8 cellular contexts compared by ENCODE assay signal in genomic region chr3:181709537-181710279, GRCh38. TPM values are rescaled to one million over a fixed set of nuclear protein-coding genes. Genes with fewer than 3 reads are reported as not detected.
A peak's percentile ranks its signal among the peaks of the same experiment; 100 is the strongest.
DNase-seq lines count a peak whose midpoint lies in the region; ATAC-seq and TF ChIP-seq lines count a peak whose summit lies in the region.

No MANE protein-coding gene starts in this region.

- H3K9me3 ChIP-seq in Panc1 (ENCODE audit: control insufficient read depth, insufficient read depth, low read depth, low read length): no peaks in the 10 kb centered on the region

- no peak overlapping the region for H3K27ac ChIP-seq in Panc1 (ENCODE audit: low read length)

- H3K4me3 ChIP-seq in Panc1 (ENCODE audit: low read depth in 2 of 2, low read length in 2 of 2): peak overlapping the region in 1 of 2 experiments; percentile 34; a peak in 2 of 4 replicates

- TF ChIP-seq CTCF in Panc1 (IDR thresholded peaks at IDR 0.05): peak; percentile 95

- peaks cover 40% of the 10 kb centered on the region for H3K27me3 ChIP-seq in Panc1 (ENCODE audit: control insufficient read depth, insufficient read depth, low read length)

- CTCF ChIA-PET in Panc1 (lab: Charles Lee): interaction anchor here (0.7 kb wide), 1 partner anchor 9 kb away, joined by 3 read pairs; no protein-coding TSS in a partner anchor

- BruUV-seq in Panc1 (replicated peaks; lab: Mats Ljungman, UMichigan): no TSS peak

- in situ Hi-C loops in Panc1 (cut with HindIII; ENCODE audit: low pct_unique_long_range_greater_than_20kb, low sequenced_read_pairs): no loop called here

- H3K4me1 ChIP-seq in Panc1 (ENCODE audit: control insufficient read depth, insufficient read depth, low read length): peaks cover 4% of the 10 kb centered on the region; the same call in 1 of the 2 replicates

- POLR2A ChIA-PET in Panc1 (lab: Charles Lee): no interaction called here

- intact Hi-C loops in Panc1 (cut with micrococcal nuclease; ENCODE audit: unreplicated experiment) (loop anchor here (1.0 to 10.0 kb wide), 5 partner anchors 185 to 974 kb away; no protein-coding TSS in a partner anchor), head of caudate nucleus (cut with DNase I) (loop anchor here (5.0 kb wide), 3 partner anchors 383 to 973 kb away; no protein-coding TSS in a partner anchor)

- H3K36me3 ChIP-seq in Panc1 (ENCODE audit: control insufficient read depth, insufficient read depth, low read length): no peaks in the 10 kb centered on the region

- peak; percentile 52 for DNase-seq in A172 (ENCODE audit: low spot score)
- DNase-seq in KG1 (lab: John Stamatoyannopoulos, UW): peak; percentile 33
- no peak for DNase-seq in Panc1 (ENCODE audit: low read depth, low spot score)
- DNase-seq in activated naive CD4-positive, alpha-beta T cell treated with Interleukin-2 at 50 U/mL for 16 hours: peak; percentile 50
- DNase-seq in head of caudate nucleus: peak in 41 of 42 donors; percentile 72 to 95 (median 89)
- peak; percentile 26 for DNase-seq in pulmonary artery endothelial cell (ENCODE audit: low read depth, low spot score)

- ATAC-seq in GM18502 (IDR thresholded peaks at IDR 0.05; ENCODE audit: poor library complexity, unreplicated experiment) (peak; percentile 52), Panc1 (no peak), GM18498 (IDR thresholded peaks at IDR 0.05; ENCODE audit: unreplicated experiment) (no peak)

RNA-seq across cellular contexts. Expression of gene SOX2, which starts 2.0 kb away (rescaled TPM):
- total RNA-seq in A172 (2014; rRNA removed; shearing (Covaris generic)): 3.4 and 4.3 TPM in 2 replicates
- total RNA-seq in Panc1 (2021; ENCODE audit: unreplicated experiment) (0.39 TPM), pulmonary artery endothelial cell (not detected in 2 replicates)
- polyA plus RNA-seq in Panc1 (2012; ENCODE audit: insufficient read length): 0.17 TPM
